ENCODE assay signal across 1 cellular context in the genomic region with DNA sequence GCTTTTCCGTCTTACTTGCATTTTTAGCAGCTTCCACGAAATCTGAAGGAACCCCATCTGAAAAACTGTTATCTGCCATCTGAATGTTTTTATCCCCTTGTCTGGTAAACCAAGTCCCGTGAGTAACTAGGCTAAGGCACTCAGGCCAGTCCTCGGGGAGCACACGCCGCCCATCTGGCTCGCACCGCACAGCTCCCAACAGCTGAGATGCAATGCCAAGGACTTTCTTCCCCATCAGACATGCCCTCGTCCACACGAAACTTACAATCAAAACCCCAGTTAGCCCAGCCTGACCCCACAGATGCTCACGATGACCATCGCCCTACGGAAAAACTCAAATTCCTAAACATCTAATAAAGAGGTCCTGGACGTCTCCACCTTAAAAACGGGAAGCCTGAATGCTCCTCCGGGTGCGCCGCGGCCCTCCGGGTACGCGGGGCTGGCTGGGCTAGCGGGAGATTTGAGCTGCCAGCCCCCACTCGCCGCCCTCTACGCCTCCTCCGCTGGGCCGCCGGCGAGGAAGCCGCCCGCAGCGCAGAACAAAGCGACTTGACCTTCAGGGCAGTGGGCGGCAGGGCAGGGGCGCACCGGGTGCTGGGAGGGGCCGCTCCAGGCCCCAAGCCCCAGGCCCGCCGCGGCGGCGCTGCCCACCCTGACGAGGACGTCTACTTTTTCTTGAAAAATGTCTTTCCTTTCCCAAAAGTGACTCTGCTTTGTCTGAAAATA.
TF ChIP-seq lines count a peak whose summit lies in the region.

No MANE protein-coding gene starts in this region.

TF ChIP-seq in K562, 482 proteins besides CTCF, POLR2A, EP300 and RAD21 (continued from another document):
- TF ChIP-seq, protein P1, sequence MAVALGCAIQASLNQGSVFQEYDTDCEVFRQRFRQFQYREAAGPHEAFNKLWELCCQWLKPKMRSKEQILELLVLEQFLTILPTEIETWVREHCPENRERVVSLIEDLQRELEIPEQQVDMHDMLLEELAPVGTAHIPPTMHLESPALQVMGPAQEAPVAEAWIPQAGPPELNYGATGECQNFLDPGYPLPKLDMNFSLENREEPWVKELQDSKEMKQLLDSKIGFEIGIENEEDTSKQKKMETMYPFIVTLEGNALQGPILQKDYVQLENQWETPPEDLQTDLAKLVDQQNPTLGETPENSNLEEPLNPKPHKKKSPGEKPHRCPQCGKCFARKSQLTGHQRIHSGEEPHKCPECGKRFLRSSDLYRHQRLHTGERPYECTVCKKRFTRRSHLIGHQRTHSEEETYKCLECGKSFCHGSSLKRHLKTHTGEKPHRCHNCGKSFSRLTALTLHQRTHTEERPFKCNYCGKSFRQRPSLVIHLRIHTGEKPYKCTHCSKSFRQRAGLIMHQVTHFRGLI (CRISPR knock-in tag; IDR thresholded peaks at IDR 0.05): no peak
- TF ChIP-seq, protein P2, sequence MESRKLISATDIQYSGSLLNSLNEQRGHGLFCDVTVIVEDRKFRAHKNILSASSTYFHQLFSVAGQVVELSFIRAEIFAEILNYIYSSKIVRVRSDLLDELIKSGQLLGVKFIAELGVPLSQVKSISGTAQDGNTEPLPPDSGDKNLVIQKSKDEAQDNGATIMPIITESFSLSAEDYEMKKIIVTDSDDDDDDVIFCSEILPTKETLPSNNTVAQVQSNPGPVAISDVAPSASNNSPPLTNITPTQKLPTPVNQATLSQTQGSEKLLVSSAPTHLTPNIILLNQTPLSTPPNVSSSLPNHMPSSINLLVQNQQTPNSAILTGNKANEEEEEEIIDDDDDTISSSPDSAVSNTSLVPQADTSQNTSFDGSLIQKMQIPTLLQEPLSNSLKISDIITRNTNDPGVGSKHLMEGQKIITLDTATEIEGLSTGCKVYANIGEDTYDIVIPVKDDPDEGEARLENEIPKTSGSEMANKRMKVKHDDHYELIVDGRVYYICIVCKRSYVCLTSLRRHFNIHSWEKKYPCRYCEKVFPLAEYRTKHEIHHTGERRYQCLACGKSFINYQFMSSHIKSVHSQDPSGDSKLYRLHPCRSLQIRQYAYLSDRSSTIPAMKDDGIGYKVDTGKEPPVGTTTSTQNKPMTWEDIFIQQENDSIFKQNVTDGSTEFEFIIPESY (CRISPR knock-in tag; IDR thresholded peaks at IDR 0.05): peak; percentile 67
